In the genomic region with DNA sequence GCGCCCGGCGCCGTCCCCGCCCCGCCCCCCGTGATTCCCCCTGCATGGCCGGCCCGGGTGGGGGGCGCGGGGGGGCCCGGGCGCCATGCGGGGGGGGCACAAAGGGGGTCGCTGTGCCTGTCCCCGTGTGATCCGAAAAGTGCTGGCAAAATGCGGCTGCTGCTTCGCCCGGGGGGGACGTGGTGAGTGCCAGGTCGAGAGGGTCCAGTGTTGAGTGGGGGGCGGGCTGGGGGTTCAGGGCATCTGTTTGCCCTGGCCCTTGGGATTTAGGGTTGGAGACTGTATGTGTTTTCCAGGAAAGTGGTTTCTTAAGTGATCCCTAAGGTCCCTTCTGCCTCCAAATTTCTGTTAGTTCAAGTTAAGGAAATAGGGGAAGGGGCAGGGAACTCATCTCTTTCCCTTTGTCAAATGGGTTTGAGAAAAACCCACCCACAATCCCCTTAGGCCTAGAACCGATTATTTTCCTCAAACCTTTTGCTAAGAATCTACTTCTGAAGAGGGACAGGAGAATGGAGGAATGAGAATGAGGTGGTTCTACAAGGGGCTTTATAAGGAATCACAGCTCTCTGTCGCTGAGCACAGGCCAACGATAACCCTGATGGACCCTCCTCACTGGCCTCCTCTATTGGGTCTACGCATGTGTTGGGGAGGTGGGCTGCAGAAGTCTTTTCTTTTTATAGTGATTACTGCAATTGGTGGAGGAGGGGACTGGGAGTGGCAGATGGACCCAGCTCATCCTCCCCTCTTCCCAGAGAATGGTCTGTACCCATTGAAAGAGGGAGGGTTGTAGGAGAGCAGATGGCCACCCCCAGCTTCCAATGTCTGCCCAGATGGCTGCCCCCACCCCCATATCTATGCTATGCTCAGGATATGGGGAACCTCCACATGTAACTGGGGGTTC, we compare ENCODE assay signal across 8 cellular contexts. TPM values are rescaled to one million over a fixed set of nuclear protein-coding genes. Genes with fewer than 3 reads are reported as not detected.
DNase-seq lines count a peak whose midpoint lies in the region; ATAC-seq and TF ChIP-seq lines count a peak whose summit lies in the region.

No MANE protein-coding gene starts in this region.

- H3K4me3 ChIP-seq in kidney epithelial cell (ENCODE audit: low read depth, low read length) = peak overlapping the region; percentile 61
- peak overlapping the region; percentile 37 to 94 (median 60) for H3K4me3 ChIP-seq in transverse colon

- H3K27me3 Mint-ChIP-seq in activated CD8-positive, alpha-beta T cell treated with anti-CD3 and anti-CD28 coated beads, Interleukin-2, amount 10 ng/mL, durations not matched to agents 7 days and 5 days (ENCODE audit: low read depth) = peaks cover 49% of the 10 kb centered on the region

- CTCF ChIA-PET in activated CD8-positive, alpha-beta T cell treated with anti-CD3 and anti-CD28 coated beads, Interleukin-2, amount 10 ng/mL, durations not matched to agents 7 days and 5 days (lab: Charles Lee) = interaction anchor here (1.0 to 2.1 kb wide), 6 partner anchors 9 to 29 kb away, joined by 3 to 10 read pairs (median 4); partner anchors contain the start of gene B4GALNT1

- no peak for ATAC-seq in activated CD8-positive, alpha-beta T cell treated with anti-CD3 and anti-CD28 coated beads, Interleukin-2, amount 10 ng/mL, durations not matched to agents 7 days and 5 days
- ATAC-seq in GM21528 (IDR thresholded peaks at IDR 0.05; ENCODE audit: low FRiP score, unreplicated experiment) = no peak
- ATAC-seq in GM19035 (IDR thresholded peaks at IDR 0.05; ENCODE audit: unreplicated experiment) = no peak

- TF ChIP-seq POLR2A in transverse colon (IDR thresholded peaks at IDR 0.05) = no peak

- TF ChIP-seq CTCF in kidney epithelial cell (IDR thresholded peaks at IDR 0.05; ENCODE audit: insufficient read depth, low read length, poor library complexity, severe bottlenecking) (no peak), transverse colon (IDR thresholded peaks at IDR 0.05) (no peak)

- no peaks in the 10 kb centered on the region for H3K9me3 Mint-ChIP-seq in activated CD8-positive, alpha-beta T cell treated with anti-CD3 and anti-CD28 coated beads, Interleukin-2, amount 10 ng/mL, durations not matched to agents 7 days and 5 days (ENCODE audit: insufficient read depth)

- H3K4me1 ChIP-seq in transverse colon = peaks cover 4 to 44% (median 19%) of the 10 kb centered on the region in 4 donors

- TF ChIP-seq EP300 in transverse colon (IDR thresholded peaks at IDR 0.05; ENCODE audit: low read depth) = no peak

- in situ Hi-C loops in transverse colon (cut with MboI; ENCODE audit: low pct_ligation_motif_present in 1 of 4, low pct_unique_long_range_greater_than_20kb in 1 of 4, low sequenced_read_pairs in 3 of 4) = no loop called here

- no peaks in the 10 kb centered on the region for H3K9me3 ChIP-seq in transverse colon

- peak overlapping the region; percentile 81 to 93 (median 84) for H3K27ac ChIP-seq in transverse colon

- POLR2A ChIA-PET in activated CD8-positive, alpha-beta T cell treated with anti-CD3 and anti-CD28 coated beads, Interleukin-2, amount 10 ng/mL, durations not matched to agents 7 days and 5 days (lab: Charles Lee) = interaction anchor here (2.0 kb wide), 1 partner anchor 21 kb away, joined by 9 read pairs; the partner anchor contains the start of gene PIP4K2C

- 20 to 60% methylated on average over 1 to 17 of the region's 27 CpGs for WGBS in transverse colon (ENCODE audit: low coverage in 1 of 2), 2 donors

- H3K36me3 ChIP-seq in kidney epithelial cell (ENCODE audit: control insufficient read depth, insufficient read depth, low read length) = no peaks in the 10 kb centered on the region
- H3K36me3 ChIP-seq in transverse colon = no peaks in the 10 kb centered on the region

- intact Hi-C loops in transverse colon (cut with DNase I; ENCODE audit: low total_unique reads) = no loop called here

- H3K27me3 ChIP-seq in kidney epithelial cell (ENCODE audit: control insufficient read depth, insufficient read depth, low read length) (peaks cover 24% of the 10 kb centered on the region), transverse colon (peaks cover 59% of the 10 kb centered on the region)

- H3K36me3 Mint-ChIP-seq in activated CD8-positive, alpha-beta T cell treated with anti-CD3 and anti-CD28 coated beads, Interleukin-2, amount 10 ng/mL, durations not matched to agents 7 days and 5 days (ENCODE audit: low read depth) = no peaks in the 10 kb centered on the region

- DNase-seq in activated effector memory CD4-positive, alpha-beta T cell treated with anti-CD3 and anti-CD28 coated beads, Interleukin-2, amount 50 U/mL, for 16 hours = peak; percentile 47
- DNase-seq in activated effector memory CD4-positive, alpha-beta T cell treated with Interleukin-2 at 50 U/mL for 16 hours = no peak
- no peak for DNase-seq in activated CD8-positive, alpha-beta T cell treated with anti-CD3 and anti-CD28 coated beads, Interleukin-2, amount 10 ng/mL, durations not matched to agents 7 days and 5 days
- DNase-seq in kidney epithelial cell (ENCODE audit: low read depth) (no peak), transverse colon (no peak), NCI-H2196 (lab: John Stamatoyannopoulos, UW; ENCODE audit: unreplicated experiment) (no peak)

- peaks cover 10% of the 10 kb centered on the region for H3K4me1 Mint-ChIP-seq in activated CD8-positive, alpha-beta T cell treated with anti-CD3 and anti-CD28 coated beads, Interleukin-2, amount 10 ng/mL, durations not matched to agents 7 days and 5 days (ENCODE audit: low read depth)

- no peak overlapping the region for H3K27ac Mint-ChIP-seq in activated CD8-positive, alpha-beta T cell treated with anti-CD3 and anti-CD28 coated beads, Interleukin-2, amount 10 ng/mL, durations not matched to agents 7 days and 5 days

- H3K4me3 Mint-ChIP-seq in activated CD8-positive, alpha-beta T cell treated with anti-CD3 and anti-CD28 coated beads, Interleukin-2, amount 10 ng/mL, durations not matched to agents 7 days and 5 days = peak overlapping the region; percentile 49

RNA-seq across cellular contexts. Expression of gene ARHGEF25, which starts 0.8 kb away (rescaled TPM):
- under 1 TPM; 0.37 TPM for total RNA-seq in activated CD8-positive, alpha-beta T cell treated with anti-CD3 and anti-CD28 coated beads, Interleukin-2, amount 10 ng/mL, durations not matched to agents 7 days and 5 days
- total RNA-seq in kidney epithelial cell (2.3 and 2.4 TPM in 2 replicates), transverse colon (10 to 100 TPM in 3 of 4 donors, 1 to 10 TPM in 1; 6.6 to 35.9 (median 15.3) TPM)

RNA-seq across cellular contexts. Expression of gene DTX3, which starts 7.4 kb away (rescaled TPM):
- 10 to 100 TPM; 15.4 to 17.8 TPM for total RNA-seq in activated CD8-positive, alpha-beta T cell treated with anti-CD3 and anti-CD28 coated beads, Interleukin-2, amount 10 ng/mL, durations not matched to agents 7 days and 5 days
- total RNA-seq in kidney epithelial cell (27.3 and 34.1 TPM in 2 replicates), transverse colon (10 to 100 TPM in 1 of 4 donors, 1 to 10 TPM in 3; 8.0 to 10.9 (median 9.6) TPM)

RNA-seq across cellular contexts. Expression of gene B4GALNT1, which starts 20.9 kb away (rescaled TPM):
- total RNA-seq in activated CD8-positive, alpha-beta T cell treated with anti-CD3 and anti-CD28 coated beads, Interleukin-2, amount 10 ng/mL, durations not matched to agents 7 days and 5 days = under 1 TPM; 0.84 to 0.99 TPM
- total RNA-seq in kidney epithelial cell = 0.48 and 2.2 TPM in 2 replicates
- 1 to 10 TPM in 2 of 4 donors, under 1 TPM in 1, not detected in 1; 0.68 to 6.4 (median 2.1) TPM for total RNA-seq in transverse colon

RNA-seq across cellular contexts. Expression of gene PIP4K2C, which starts 21.1 kb away (rescaled TPM):
- total RNA-seq in activated CD8-positive, alpha-beta T cell treated with anti-CD3 and anti-CD28 coated beads, Interleukin-2, amount 10 ng/mL, durations not matched to agents 7 days and 5 days = 10 to 100 TPM; 16.8 to 17.9 TPM
- total RNA-seq in kidney epithelial cell (96.0 and 105 TPM in 2 replicates), transverse colon (100 to 1,000 TPM in 1 of 4 donors, 10 to 100 TPM in 3; 38.4 to 308 (median 45.8) TPM)
